In genomic region chr11:19631657-19632325, GRCh38 we compare ENCODE assay signal across 23 cellular contexts.
DNase-seq lines count a peak whose midpoint lies in the region; ATAC-seq and TF ChIP-seq lines count a peak whose summit lies in the region.
"Had no signal": no experiment of that assay in that cellular context is flagged by ENCODE, and none has a peak within 500 bp of the region (broad histone marks: within the 10 kb centered on the region; RNA-seq: fewer than 3 reads in every experiment).

No MANE protein-coding gene starts in this region.

- H3K23ac ChIP-seq in mesenchymal stem cell (ENCODE audit: low read length in 2 of 2) = no peak overlapping the region

- no peaks in the 10 kb centered on the region for H3K79me1 ChIP-seq in mesenchymal stem cell (replicated peaks; ENCODE audit: low read length, poor library complexity, severe bottlenecking)

- no peak overlapping the region for H3K14ac ChIP-seq in mesenchymal stem cell (ENCODE audit: low read length in 2 of 2)

- H3K36me3 ChIP-seq in mesenchymal stem cell (ENCODE audit: control insufficient read depth in 1 of 2, insufficient read depth in 2 of 2, low read depth in 1 of 2, low read length in 2 of 2) = no peaks in the 10 kb centered on the region
- H3K36me3 ChIP-seq: heart left ventricle, SJSA1, suprapubic skin had no signal

- H3K4me1 ChIP-seq in mesenchymal stem cell (ENCODE audit: control insufficient read depth, insufficient read depth, low read depth, low read length) = peaks cover 11% of the 10 kb centered on the region

- no peaks in the 10 kb centered on the region for H3K9me3 ChIP-seq in mesenchymal stem cell (ENCODE audit: control insufficient read depth, low read length)
- H3K9me3 ChIP-seq: SJSA1, suprapubic skin had no signal

- no peak overlapping the region for H3K27ac ChIP-seq in mesenchymal stem cell (ENCODE audit: low read length, poor library complexity, severe bottlenecking)
- H3K27ac ChIP-seq: SJSA1, suprapubic skin had no signal

- no peak overlapping the region for H2BK12ac ChIP-seq in mesenchymal stem cell (ENCODE audit: low read length in 2 of 2)

- no peaks in the 10 kb centered on the region for H3K36me3 Mint-ChIP-seq in naive thymus-derived CD8-positive, alpha-beta T cell
- H3K36me3 Mint-ChIP-seq: activated naive CD8-positive, alpha-beta T cell treated with anti-CD3 and anti-CD28 coated beads, Interleukin-2, amount 10 ng/mL, durations not matched to agents 7 days and 5 days; immature natural killer cell had no signal

- no peak overlapping the region for H4K8ac ChIP-seq in mesenchymal stem cell (ENCODE audit: low read length)

- H2BK15ac ChIP-seq in mesenchymal stem cell (ENCODE audit: low read depth, poor library complexity, severe bottlenecking) = no peak overlapping the region

- H3K9ac ChIP-seq in mesenchymal stem cell (ENCODE audit: low read length) = peak overlapping the region; percentile 68

- no peaks in the 10 kb centered on the region for H3K4me1 Mint-ChIP-seq in naive thymus-derived CD8-positive, alpha-beta T cell
- H3K4me1 Mint-ChIP-seq: activated naive CD8-positive, alpha-beta T cell treated with anti-CD3 and anti-CD28 coated beads, Interleukin-2, amount 10 ng/mL, durations not matched to agents 7 days and 5 days; immature natural killer cell had no signal

- H2AFZ ChIP-seq in mesenchymal stem cell (ENCODE audit: low read depth, low read length) = no peak overlapping the region

- no peak overlapping the region for H2AK5ac ChIP-seq in mesenchymal stem cell (ENCODE audit: low read length, severe bottlenecking)

- no peaks in the 10 kb centered on the region for H3K27me3 ChIP-seq in mesenchymal stem cell (ENCODE audit: control insufficient read depth in 1 of 2, insufficient read depth in 1 of 2, low read length in 2 of 2)
- H3K27me3 ChIP-seq: heart left ventricle, SJSA1, suprapubic skin had no signal

- TF ChIP-seq CTCF in AG10803 (conservative IDR thresholded peaks at IDR 0.05; ENCODE audit: low read length) (no peak), astrocyte of the spinal cord (IDR thresholded peaks at IDR 0.05; ENCODE audit: low read depth, low read length) (no peak)

- DNase-seq in AG10803 (ENCODE audit: low read depth) (peak; percentile 79), NCI-H446 (lab: John Stamatoyannopoulos, UW) (peak; percentile 62 to 66), astrocyte of the spinal cord (ENCODE audit: low read depth, low spot score) (peak; percentile 13), mesenchymal stem cell (no peak)
- no peak for DNase-seq in naive thymus-derived CD8-positive, alpha-beta T cell
- DNase-seq: ACHN; activated naive CD8-positive, alpha-beta T cell treated with anti-CD3 and anti-CD28 coated beads, Interleukin-2, amount 10 ng/mL, durations not matched to agents 7 days and 5 days; activated T-cell treated with anti-CD3 and anti-CD28 coated beads, Interleukin-2, amount 50 U/mL, for 72 hours; CD4-positive, alpha-beta T cell; DMS79; heart left ventricle; immature natural killer cell; KG1; NCI-H1092 treated with DMSO at 0.1 percent for 48 hours; NCI-H2081; NCI-H510A treated with DMSO at 0.1 percent for 48 hours; OCI-M1 had no signal

- H3K27ac Mint-ChIP-seq in naive thymus-derived CD8-positive, alpha-beta T cell = no peak overlapping the region
- H3K27ac Mint-ChIP-seq: activated naive CD8-positive, alpha-beta T cell treated with anti-CD3 and anti-CD28 coated beads, Interleukin-2, amount 10 ng/mL, durations not matched to agents 7 days and 5 days; activated T-cell treated with anti-CD3 and anti-CD28 coated beads, Interleukin-2, amount 50 U/mL, for 72 hours; CD4-positive, alpha-beta T cell; T-helper 2 cell treated with Interferon-gamma antibody and Interleukin-4, amounts not matched to agents 5 μg/mL and 100 μg/mL, for 36 hours had no signal

- H3K4me2 ChIP-seq in mesenchymal stem cell (ENCODE audit: low read length, poor library complexity, severe bottlenecking) = no peak overlapping the region

- H3K4ac ChIP-seq in mesenchymal stem cell (ENCODE audit: low read depth in 1 of 2, low read length in 2 of 2) = no peak overlapping the region

- no peak for ATAC-seq in HG03571 (IDR thresholded peaks at IDR 0.05; ENCODE audit: unreplicated experiment)
- no peak for ATAC-seq in HG02678 (IDR thresholded peaks at IDR 0.05; ENCODE audit: unreplicated experiment)
- no peak for ATAC-seq in HG02970 (IDR thresholded peaks at IDR 0.05; ENCODE audit: low FRiP score, unreplicated experiment)
- no peak for ATAC-seq in naive thymus-derived CD8-positive, alpha-beta T cell
- ATAC-seq: activated T-cell treated with anti-CD3 and anti-CD28 coated beads, Interleukin-2, amount 50 U/mL, for 72 hours; heart left ventricle had no signal

- POLR2A ChIA-PET in naive thymus-derived CD8-positive, alpha-beta T cell (lab: Charles Lee) = no interaction called here

- H3K4me3 ChIP-seq in AG10803 (ENCODE audit: low read length) = no peak overlapping the region
- H3K4me3 ChIP-seq in astrocyte of the spinal cord (ENCODE audit: low read depth, low read length) = no peak overlapping the region
- H3K4me3 ChIP-seq in mesenchymal stem cell (ENCODE audit: insufficient read depth in 1 of 2, low read depth in 1 of 2, low read length in 2 of 2) = peak overlapping the region in 1 of 2 experiments; percentile 50
- H3K4me3 ChIP-seq: heart left ventricle, SJSA1, suprapubic skin had no signal

- WGBS in mesenchymal stem cell = 92% methylated on average over 8 of the region's 8 CpGs

- no peak overlapping the region for H2BK5ac ChIP-seq in mesenchymal stem cell (ENCODE audit: low read depth, low read length, poor library complexity, severe bottlenecking)

- peaks cover under 1 to 18% (median 6%) of the 10 kb centered on the region in 9 donors for H3K9me3 Mint-ChIP-seq in naive thymus-derived CD8-positive, alpha-beta T cell
- H3K9me3 Mint-ChIP-seq: immature natural killer cell had no signal

- peak overlapping the region in 1 of 2 experiments; percentile 1 for H3K18ac ChIP-seq in mesenchymal stem cell (ENCODE audit: low read depth in 1 of 2, low read length in 2 of 2)

- H2BK120ac ChIP-seq in mesenchymal stem cell (ENCODE audit: low read depth, low read length) = no peak overlapping the region

- H3K4me3 Mint-ChIP-seq in naive thymus-derived CD8-positive, alpha-beta T cell = no peak overlapping the region
- H3K4me3 Mint-ChIP-seq: activated naive CD8-positive, alpha-beta T cell treated with anti-CD3 and anti-CD28 coated beads, Interleukin-2, amount 10 ng/mL, durations not matched to agents 7 days and 5 days; activated T-cell treated with anti-CD3 and anti-CD28 coated beads, Interleukin-2, amount 50 U/mL, for 72 hours; CD4-positive, alpha-beta T cell; immature natural killer cell; T-helper 2 cell treated with Interferon-gamma antibody and Interleukin-4, amounts not matched to agents 5 μg/mL and 100 μg/mL, for 36 hours had no signal

- H3K27me3 Mint-ChIP-seq in naive thymus-derived CD8-positive, alpha-beta T cell = peaks cover 6 to 29% (median 11%) of the 10 kb centered on the region in 5 donors

- no peak overlapping the region for H4K91ac ChIP-seq in mesenchymal stem cell (ENCODE audit: low read length)

- in situ Hi-C loops in astrocyte of the spinal cord (cut with HindIII; ENCODE audit: low sequenced_read_pairs) = no loop called here

Comparison
In these comparisons a context has a peak if more than half of its experiments do, and no peak if none do; other contexts are left out.
1. DNase-seq: peak in AG10803 (single experiment), NCI-H446 (2 of 2) and astrocyte of the spinal cord (single experiment); none in mesenchymal stem cell (single experiment) and naive thymus-derived CD8-positive, alpha-beta T cell (0 of 10).